Comparison of ENCODE assay signal across 12 cellular contexts in genomic region chr5:174409070-174409469, GRCh38.
DNase-seq lines count a peak whose midpoint lies in the region; ATAC-seq and TF ChIP-seq lines count a peak whose summit lies in the region.
"Had no signal": no experiment of that assay in that cellular context is flagged by ENCODE, and none has a peak within 500 bp of the region (broad histone marks: within the 10 kb centered on the region; RNA-seq: fewer than 3 reads in every experiment).

No MANE protein-coding gene starts in this region.

- no peak overlapping the region for H3K4me3 Mint-ChIP-seq in neural progenitor cell
- H3K4me3 Mint-ChIP-seq: central memory CD8-positive, alpha-beta T cell had no signal

- H3K9ac ChIP-seq in neural progenitor cell: no peak overlapping the region

- peaks cover 15% of the 10 kb centered on the region for H3K4me1 Mint-ChIP-seq in neural progenitor cell
- H3K4me1 Mint-ChIP-seq: central memory CD8-positive, alpha-beta T cell had no signal

- H2AFZ ChIP-seq in neural progenitor cell (replicated peaks): no peak overlapping the region
- H2AFZ ChIP-seq: PC-9 had no signal

- WGBS in right lobe of liver (ENCODE audit: insufficient coverage, low coverage, low lambda C conversion rate, missing lambda C conversion rate): 43% methylated on average over 3 of the region's 3 CpGs

- H3K9me3 ChIP-seq in neural progenitor cell (ENCODE audit: low read depth) (no peaks in the 10 kb centered on the region), right lobe of liver (no peaks in the 10 kb centered on the region)
- H3K9me3 ChIP-seq: left ventricle myocardium inferior had no signal

- TF ChIP-seq POLR2A in right lobe of liver (IDR thresholded peaks at IDR 0.05): no peak

- TF ChIP-seq CTCF in GM12875 (IDR thresholded peaks at IDR 0.05; ENCODE audit: borderline replicate concordance, insufficient read depth, low read depth, low read length) (peak; percentile 11; the same call in 1 of the 2 replicates), VCaP (conservative IDR thresholded peaks at IDR 0.05) (peak; percentile 65), neural progenitor cell (IDR thresholded peaks at IDR 0.05) (peak; percentile 34), right lobe of liver (IDR thresholded peaks at IDR 0.05) (peak in 2 of 4 donors; percentile 8 to 9)

- H3K79me2 ChIP-seq in neural progenitor cell (ENCODE audit: low read depth): no peaks in the 10 kb centered on the region

- H3K4me3 ChIP-seq in GM12875 (ENCODE audit: low read depth, low read length) (no peak overlapping the region), neural progenitor cell (no peak overlapping the region), right lobe of liver (no peak overlapping the region)
- H3K4me3 ChIP-seq: left ventricle myocardium inferior, PC-9 had no signal

- H4K20me1 ChIP-seq in neural progenitor cell (ENCODE audit: low read depth): no peaks in the 10 kb centered on the region

- H3K36me3 ChIP-seq in neural progenitor cell: no peaks in the 10 kb centered on the region
- no peaks in the 10 kb centered on the region for H3K36me3 ChIP-seq in right lobe of liver
- H3K36me3 ChIP-seq: left ventricle myocardium inferior had no signal

- no peak overlapping the region for H3K27ac Mint-ChIP-seq in neural progenitor cell

- H3K4me1 ChIP-seq in neural progenitor cell: peaks cover 4% of the 10 kb centered on the region
- H3K4me1 ChIP-seq in right lobe of liver: no peaks in the 10 kb centered on the region
- H3K4me1 ChIP-seq: left ventricle myocardium inferior had no signal

- no peaks in the 10 kb centered on the region for H3K36me3 Mint-ChIP-seq in neural progenitor cell

- no peak overlapping the region for H3K4me2 ChIP-seq in neural progenitor cell
- H3K4me2 ChIP-seq: PC-9 had no signal

- peaks cover 9% of the 10 kb centered on the region for H3K9me3 Mint-ChIP-seq in neural progenitor cell

- peaks cover 5% of the 10 kb centered on the region for H3K27me3 Mint-ChIP-seq in neural progenitor cell (ENCODE audit: insufficient read depth, low read depth)

- peak; percentile 98 for DNase-seq in MV-4-11 (lab: John Stamatoyannopoulos, UW)
- DNase-seq in neural progenitor cell (ENCODE audit: low spot score): no peak
- DNase-seq in superior temporal gyrus (ENCODE audit: extremely low spot score): no peak
- DNase-seq in DMS79 treated with DMSO at 0.1 percent for 48 hours (lab: John Stamatoyannopoulos, UW): no peak
- no peak for DNase-seq in right lobe of liver
- DNase-seq: DMS 273 treated with DMSO at 0.1 percent for 48 hours, left ventricle myocardium inferior, NCI-H1694 treated with DMSO at 0.1 percent for 48 hours, PC-9 had no signal

- H3K27ac ChIP-seq in VCaP: no peak overlapping the region
- no peak overlapping the region for H3K27ac ChIP-seq in neural progenitor cell
- H3K27ac ChIP-seq in right lobe of liver: no peak overlapping the region
- H3K27ac ChIP-seq: left ventricle myocardium inferior, PC-9 had no signal

- intact Hi-C loops in right lobe of liver (cut with DNase I): no loop called here

- ATAC-seq in right lobe of liver: no peak

- no peaks in the 10 kb centered on the region for H3F3A ChIP-seq in neural progenitor cell (ENCODE audit: low read depth)

- no peaks in the 10 kb centered on the region for H3K27me3 ChIP-seq in neural progenitor cell
- peaks cover 0 to 10% of the 10 kb centered on the region in 2 donors for H3K27me3 ChIP-seq in right lobe of liver
